ENCODE assay signal across 21 cellular contexts in genomic region chr19:30651691-30652090, GRCh38.
DNase-seq lines count a peak whose midpoint lies in the region; ATAC-seq, FAIRE-seq and TF ChIP-seq lines count a peak whose summit lies in the region.
"Had no signal": no experiment of that assay in that cellular context is flagged by ENCODE, and none has a peak within 500 bp of the region (broad histone marks: within the 10 kb centered on the region; RNA-seq: fewer than 3 reads in every experiment).

No MANE protein-coding gene starts in this region.

- H3K9me2 ChIP-seq in GM23338 (ENCODE audit: insufficient read depth) = no peaks in the 10 kb centered on the region

- peak overlapping the region; percentile 12; the same call in 1 of the 2 replicates for H2AFZ ChIP-seq in GM23338
- no peak overlapping the region for H2AFZ ChIP-seq in neural progenitor cell (replicated peaks)

- H4K20me1 ChIP-seq in GM23338 (replicated peaks; ENCODE audit: insufficient read depth) = no peaks in the 10 kb centered on the region
- no peaks in the 10 kb centered on the region for H4K20me1 ChIP-seq in neural progenitor cell (ENCODE audit: low read depth)
- H4K20me1 ChIP-seq: BLaER1 had no signal

- CTCF ChIA-PET in A549 (lab: Yijun Ruan, JAX) = interaction anchor here (0.5 to 6.7 kb wide), 11 partner anchors 11 to 921 kb away, joined by 3 to 93 read pairs (median 4); no protein-coding TSS in a partner anchor

- DNase-seq in A549 (ENCODE audit: low read depth in 1 of 2, low spot score in 1 of 2) = no peak
- DNase-seq in GM23338 (ENCODE audit: low spot score) = no peak
- DNase-seq in SJCRH30 = no peak
- DNase-seq in neural progenitor cell (ENCODE audit: low spot score) = no peak
- no peak for DNase-seq in NCI-H1417 (lab: John Stamatoyannopoulos, UW)
- DNase-seq in NCI-H510A treated with DMSO at 0.1 percent for 48 hours (lab: John Stamatoyannopoulos, UW) = no peak
- DNase-seq in right lobe of liver = no peak
- DNase-seq: CD4-positive, alpha-beta T cell; CD8-positive, alpha-beta memory T cell; DMS 273 treated with DMSO at 0.1 percent for 48 hours; DND-41; H7 had no signal

- TF ChIP-seq POLR2A in A549 (IDR thresholded peaks at IDR 0.05; ENCODE audit: low read length) (no peak), right lobe of liver (IDR thresholded peaks at IDR 0.05) (no peak)

- TF ChIP-seq CTCF in A549 (IDR thresholded peaks at IDR 0.05) = no peak
- TF ChIP-seq CTCF in GM23338 (conservative IDR thresholded peaks at IDR 0.05; ENCODE audit: low read depth in 2 of 2) = no peak
- no peak for TF ChIP-seq CTCF in neural progenitor cell (IDR thresholded peaks at IDR 0.05)
- no peak for TF ChIP-seq CTCF in right lobe of liver (IDR thresholded peaks at IDR 0.05)

- WGBS in A549 (ENCODE audit: missing lambda C conversion rate) = 8% methylated on average over 2 of the region's 2 CpGs
- WGBS in right lobe of liver (ENCODE audit: insufficient coverage, low coverage, low lambda C conversion rate, missing lambda C conversion rate) = 49% methylated on average over 2 of the region's 2 CpGs

- no peak overlapping the region for H3K27ac Mint-ChIP-seq in GM23338
- no peak overlapping the region for H3K27ac Mint-ChIP-seq in neural progenitor cell
- H3K27ac Mint-ChIP-seq: B cell; CD14-positive monocyte; CD4-positive, alpha-beta T cell had no signal

- H3K9me3 Mint-ChIP-seq in GM23338 (no peaks in the 10 kb centered on the region), neural progenitor cell (no peaks in the 10 kb centered on the region)
- H3K9me3 Mint-ChIP-seq: CD4-positive, alpha-beta T cell; CD8-positive, alpha-beta memory T cell had no signal

- no peaks in the 10 kb centered on the region for H3K36me3 ChIP-seq in GM23338 (ENCODE audit: insufficient read depth)
- no peaks in the 10 kb centered on the region for H3K36me3 ChIP-seq in SJCRH30
- no peaks in the 10 kb centered on the region for H3K36me3 ChIP-seq in neural progenitor cell
- H3K36me3 ChIP-seq in right lobe of liver = no peaks in the 10 kb centered on the region
- H3K36me3 ChIP-seq: BLaER1 had no signal

- no peak overlapping the region for H3K27ac ChIP-seq in A549
- no peak overlapping the region for H3K27ac ChIP-seq in GM23338 (ENCODE audit: low read depth)
- H3K27ac ChIP-seq in SJCRH30 = peak overlapping the region; percentile 93; the same call in 1 of the 2 replicates
- H3K27ac ChIP-seq in neural progenitor cell = no peak overlapping the region
- H3K27ac ChIP-seq in right lobe of liver = no peak overlapping the region
- H3K27ac ChIP-seq: BLaER1 had no signal

- FAIRE-seq in A549 (lab: Jason Lieb, UNC) = peak; percentile 95
- FAIRE-seq: D721Med, G401.6, GM12892, H1 had no signal

- no peaks in the 10 kb centered on the region for H3K79me2 ChIP-seq in GM23338 (replicated peaks; ENCODE audit: insufficient read depth)
- H3K79me2 ChIP-seq in neural progenitor cell (ENCODE audit: low read depth) = no peaks in the 10 kb centered on the region

- intact Hi-C loops in right lobe of liver (cut with DNase I) = no loop called here

- no peaks in the 10 kb centered on the region for H3K27me3 ChIP-seq in GM23338 (ENCODE audit: insufficient read depth)
- H3K27me3 ChIP-seq in SJCRH30 = no peaks in the 10 kb centered on the region
- H3K27me3 ChIP-seq in neural progenitor cell = no peaks in the 10 kb centered on the region
- H3K27me3 ChIP-seq in right lobe of liver = no peaks in the 10 kb centered on the region
- H3K27me3 ChIP-seq: BLaER1 had no signal

- H3K4me1 Mint-ChIP-seq in GM23338 = peaks cover 27% of the 10 kb centered on the region
- H3K4me1 Mint-ChIP-seq in neural progenitor cell = peaks cover 58% of the 10 kb centered on the region
- H3K4me1 Mint-ChIP-seq: B cell; CD14-positive monocyte; CD8-positive, alpha-beta memory T cell had no signal

- ATAC-seq in A549 (no peak), GM23338 (no peak), GM18867 (IDR thresholded peaks at IDR 0.05; ENCODE audit: unreplicated experiment) (no peak), right lobe of liver (no peak)
- ATAC-seq: HCT116 had no signal

- H3K27me3 Mint-ChIP-seq in GM23338 (ENCODE audit: insufficient read depth, low read depth, poor library complexity) (peaks cover 6% of the 10 kb centered on the region), neural progenitor cell (ENCODE audit: insufficient read depth, low read depth) (peaks cover 6% of the 10 kb centered on the region)

- H3K36me3 Mint-ChIP-seq in GM23338 (ENCODE audit: low read depth) = no peaks in the 10 kb centered on the region
- H3K36me3 Mint-ChIP-seq in neural progenitor cell = no peaks in the 10 kb centered on the region
- H3K36me3 Mint-ChIP-seq: CD14-positive monocyte; CD8-positive, alpha-beta memory T cell had no signal

- H3K4me3 ChIP-seq in A549 (no peak overlapping the region), GM23338 (no peak overlapping the region), SJCRH30 (no peak overlapping the region), neural progenitor cell (no peak overlapping the region), right lobe of liver (no peak overlapping the region)
- H3K4me3 ChIP-seq: BLaER1 had no signal

- no peak overlapping the region for H3K9ac ChIP-seq in neural progenitor cell
- H3K9ac ChIP-seq: BLaER1 had no signal

- H3K4me2 ChIP-seq in A549 = no peak overlapping the region
- H3K4me2 ChIP-seq in GM23338 = no peak overlapping the region
- peak overlapping the region; percentile 39 for H3K4me2 ChIP-seq in neural progenitor cell
- H3K4me2 ChIP-seq: BLaER1 had no signal

- no peak overlapping the region for H3K4me3 Mint-ChIP-seq in GM23338
- H3K4me3 Mint-ChIP-seq in neural progenitor cell = no peak overlapping the region
- H3K4me3 Mint-ChIP-seq: B cell; CD14-positive monocyte; CD4-positive, alpha-beta T cell; CD8-positive, alpha-beta memory T cell had no signal

- H3K4me1 ChIP-seq in A549 = no peaks in the 10 kb centered on the region
- peaks cover 13% of the 10 kb centered on the region for H3K4me1 ChIP-seq in GM23338 (ENCODE audit: insufficient read depth)
- H3K4me1 ChIP-seq in SJCRH30 = peaks cover 38% of the 10 kb centered on the region
- H3K4me1 ChIP-seq in neural progenitor cell = peaks cover 42% of the 10 kb centered on the region
- H3K4me1 ChIP-seq in right lobe of liver = peaks cover 0 to 1% (median 0%) of the 10 kb centered on the region in 4 donors
- H3K4me1 ChIP-seq: BLaER1 had no signal

- no peak for TF ChIP-seq RAD21 in A549 (conservative IDR thresholded peaks at IDR 0.05 in 1 of 2, IDR thresholded peaks at IDR 0.05 in 1 of 2)

- POLR2A ChIA-PET in A549 (lab: Yijun Ruan, JAX) = no interaction called here

- TF ChIP-seq EP300 in A549 (IDR thresholded peaks at IDR 0.05) = no peak

- H3F3A ChIP-seq in GM23338 (replicated peaks; ENCODE audit: low read depth) (no peaks in the 10 kb centered on the region), neural progenitor cell (ENCODE audit: low read depth) (no peaks in the 10 kb centered on the region)

- H3K9me3 ChIP-seq in A549 = no peaks in the 10 kb centered on the region
- H3K9me3 ChIP-seq in SJCRH30 (replicated peaks) = no peaks in the 10 kb centered on the region
- H3K9me3 ChIP-seq in neural progenitor cell (ENCODE audit: low read depth) = no peaks in the 10 kb centered on the region
- H3K9me3 ChIP-seq in right lobe of liver = no peaks in the 10 kb centered on the region
- H3K9me3 ChIP-seq: BLaER1 had no signal

TF ChIP-seq in A549, 52 proteins besides CTCF, POLR2A, EP300 and RAD21 (continues in another document):
- TF ChIP-seq RNF2 (IDR thresholded peaks at IDR 0.05; ENCODE audit: borderline replicate concordance, low read depth) (no peak), NFE2L2 (conservative IDR thresholded peaks at IDR 0.05; ENCODE audit: low read length) (no peak), TFCP2L1 (CRISPR knock-in tag; IDR thresholded peaks at IDR 0.05) (no peak), PHF8 (IDR thresholded peaks at IDR 0.05; ENCODE audit: borderline replicate concordance, low read depth) (no peak), BCL3 (IDR thresholded peaks at IDR 0.05) (no peak), HES2 (IDR thresholded peaks at IDR 0.05) (no peak)

TF ChIP-seq in GM23338, 12 proteins besides CTCF, POLR2A, EP300 and RAD21 (continues in another document):
- no peak for TF ChIP-seq EZH2phosphoT487 (IDR thresholded peaks at IDR 0.05; ENCODE audit: unreplicated experiment)
- TF ChIP-seq ZNF114 (CRISPR knock-in tag; IDR thresholded peaks at IDR 0.05) = no peak
- no peak for TF ChIP-seq EZH2 (IDR thresholded peaks at IDR 0.05; ENCODE audit: low read depth, unreplicated experiment)
- TF ChIP-seq JUNB (IDR thresholded peaks at IDR 0.05; ENCODE audit: unreplicated experiment) = no peak
- no peak for TF ChIP-seq REST (IDR thresholded peaks at IDR 0.05; ENCODE audit: unreplicated experiment)
- TF ChIP-seq NANOG (IDR thresholded peaks at IDR 0.05; ENCODE audit: borderline replicate concordance) = no peak
